Comparison of ENCODE assay signal across 8 cellular contexts in genomic region chr5:86305050-86305449, GRCh38.
A peak's percentile ranks its signal among the peaks of the same experiment; 100 is the strongest.
DNase-seq lines count a peak whose midpoint lies in the region; ATAC-seq, FAIRE-seq and TF ChIP-seq lines count a peak whose summit lies in the region.
"Not testable (repeated sequence)": the region's sequence is repeated elsewhere in the genome, so short reads cannot be mapped to it uniquely, and the experiment has no call there.

No MANE protein-coding gene starts in this region.

- not testable (repeated sequence) for H3K23ac ChIP-seq in H1 (ENCODE audit: insufficient read length)

- H3K56ac ChIP-seq in H1 (replicated peaks; ENCODE audit: insufficient read length, low read depth, low read length) = not testable (repeated sequence)

- TF ChIP-seq POLR2A in H1 (IDR thresholded peaks at IDR 0.05; ENCODE audit: control extremely low read depth in 1 of 2, low read depth in 2 of 2, low read length in 2 of 2) = not testable (repeated sequence)

- H2AFZ ChIP-seq in SK-N-SH (ENCODE audit: low read depth); H1 (ENCODE audit: low read length): not testable (repeated sequence)

- H4K20me1 ChIP-seq in SK-N-SH (ENCODE audit: insufficient read depth); H1 (replicated peaks in 1 of 2; ENCODE audit: control insufficient read depth in 1 of 2, insufficient read depth in 2 of 2, low read length in 2 of 2): not testable (repeated sequence)

- TF ChIP-seq RAD21 in SK-N-SH (IDR thresholded peaks at IDR 0.05; ENCODE audit: low read length) (peak; percentile 50), H1 (IDR thresholded peaks at IDR 0.05 in 1 of 2, conservative IDR thresholded peaks at IDR 0.05 in 1 of 2; ENCODE audit: low read depth in 2 of 2, low read length in 2 of 2) (peak; percentile 48 to 56)

- H3K27ac Mint-ChIP-seq in type B pancreatic cell = not testable (repeated sequence)

- not testable (repeated sequence) for H3K36me3 ChIP-seq in SK-N-SH (replicated peaks in 1 of 2; ENCODE audit: control insufficient read depth in 1 of 2, insufficient read depth in 2 of 2, low read length in 1 of 2); H1 (ENCODE audit: control insufficient read depth in 2 of 4, insufficient read depth in 4 of 4, low read length in 3 of 4); left lung

- H3F3A ChIP-seq in SK-N-SH (replicated peaks; ENCODE audit: insufficient read depth) = not testable (repeated sequence)

- not testable (repeated sequence) for H2BK15ac ChIP-seq in H1 (ENCODE audit: low read length)

- peak; percentile 22 for TF ChIP-seq CTCF in GM12864 (IDR thresholded peaks at IDR 0.05; ENCODE audit: low read depth, low read length, missing control alignments)
- TF ChIP-seq CTCF in SK-N-SH (IDR thresholded peaks at IDR 0.05) = peak; percentile 65
- TF ChIP-seq CTCF in H1 (IDR thresholded peaks at IDR 0.05; ENCODE audit: control extremely low read depth in 1 of 3, insufficient read depth in 1 of 3, low read depth in 1 of 3, low read length in 3 of 3) = peak in 1 of 3 experiments; percentile 27; a peak in 2 of 4 replicates
- peak in 1 of 2 donors; percentile 18 for TF ChIP-seq CTCF in left lung (IDR thresholded peaks at IDR 0.05)
- TF ChIP-seq CTCF in type B pancreatic cell (conservative IDR thresholded peaks at IDR 0.05) = peak; percentile 76

- not testable (repeated sequence) for DNase-seq in GM12864 (ENCODE audit: low read depth); SK-N-SH; H1 (ENCODE audit: low read depth in 1 of 2, low spot score in 2 of 2); left lung; type B pancreatic cell (ENCODE audit: extremely low spot score, unreplicated experiment)
- peak; percentile 25 for DNase-seq in NCI-H146 (lab: John Stamatoyannopoulos, UW)

- not testable (repeated sequence) for H3K36me3 Mint-ChIP-seq in type B pancreatic cell

- not testable (repeated sequence) for H3K9me2 ChIP-seq in SK-N-SH

- H4K8ac ChIP-seq in H1 (ENCODE audit: extremely low read depth, insufficient read depth, low read length) = not testable (repeated sequence)

- not testable (repeated sequence) for H3K79me2 ChIP-seq in SK-N-SH (ENCODE audit: insufficient read depth); H1 (ENCODE audit: control insufficient read depth in 1 of 2, insufficient read depth in 2 of 2, low read length in 2 of 2)

- not testable (repeated sequence) for H3K27ac ChIP-seq in SK-N-SH (ENCODE audit: low read depth in 2 of 2, low read length in 1 of 2); H1 (ENCODE audit: low read depth, low read length); left lung

- intact Hi-C loops in left lung (cut with DNase I) = not testable (repeated sequence)

- not testable (repeated sequence) for H3K23me2 ChIP-seq in H1 (ENCODE audit: low read depth, low read length)

- H3K79me1 ChIP-seq in H1 (ENCODE audit: low read depth, low read length) = not testable (repeated sequence)

- H3K14ac ChIP-seq in H1 (ENCODE audit: insufficient read length) = not testable (repeated sequence)

- H3K4me1 Mint-ChIP-seq in type B pancreatic cell (ENCODE audit: unreplicated experiment) = not testable (repeated sequence)

- not testable (repeated sequence) for H3K4me1 ChIP-seq in SK-N-SH (ENCODE audit: control insufficient read depth in 1 of 2, insufficient read depth in 2 of 2, low read depth in 1 of 2, low read length in 1 of 2); H1 (replicated peaks in 1 of 4; ENCODE audit: control insufficient read depth in 3 of 4, insufficient read depth in 4 of 4, low read length in 3 of 4); left lung

- not testable (repeated sequence) for H3K9me3 ChIP-seq in SK-N-SH; H1 (ENCODE audit: insufficient read depth in 2 of 2, low read depth in 1 of 2, low read length in 1 of 2); left lung

- not testable (repeated sequence) for H2BK20ac ChIP-seq in H1 (ENCODE audit: low read length)

- 0% methylated on average over 2 of the region's 2 CpGs for WGBS in SK-N-SH (ENCODE audit: low lambda C conversion rate)
- 17% methylated on average over 2 of the region's 2 CpGs; no CpG with 5 or more reads in 1 of the 2 experiments for WGBS in H1 (ENCODE audit: extremely low coverage in 1 of 2, insufficient coverage in 1 of 2, insufficient read length in 1 of 2, insufficient replicate concordance in 2 of 2, low coverage in 1 of 2, low lambda C conversion rate in 2 of 2, missing lambda C conversion rate in 1 of 2), 2 experiments

- peak; percentile 91 for FAIRE-seq in H1 (lab: Jason Lieb, UNC)

- H3K4me3 ChIP-seq in GM12864 (ENCODE audit: low read depth, low read length); SK-N-SH (ENCODE audit: low read depth in 2 of 2, low read length in 1 of 2); H1 (ENCODE audit: extremely low read depth in 1 of 4, insufficient read depth in 2 of 4, low read depth in 3 of 4, low read length in 4 of 4); left lung: not testable (repeated sequence)

- not testable (repeated sequence) for H3K4me2 ChIP-seq in SK-N-SH; H1 (ENCODE audit: insufficient read depth in 1 of 2, low read depth in 2 of 2, low read length in 2 of 2)

- H3K27me3 ChIP-seq in SK-N-SH (ENCODE audit: insufficient read depth); H1 (replicated peaks in 1 of 4; ENCODE audit: control insufficient read depth in 3 of 4, extremely low read depth in 1 of 4, insufficient read depth in 3 of 4, low read length in 3 of 4); left lung: not testable (repeated sequence)

- peak; percentile 61 for ATAC-seq in GM21381 (IDR thresholded peaks at IDR 0.05; ENCODE audit: unreplicated experiment)
- peak; percentile 72 for ATAC-seq in HG03139 (IDR thresholded peaks at IDR 0.05; ENCODE audit: unreplicated experiment)
- ATAC-seq in left lung = peak; percentile 70

- H3K9ac ChIP-seq in SK-N-SH; H1 (replicated peaks in 1 of 4; ENCODE audit: extremely low read depth in 1 of 4, low read depth in 3 of 4, low read length in 3 of 4): not testable (repeated sequence)

- not testable (repeated sequence) for H3K9me3 Mint-ChIP-seq in type B pancreatic cell

- H2BK5ac ChIP-seq in H1 (ENCODE audit: low read depth, low read length) = not testable (repeated sequence)

- not testable (repeated sequence) for H3K18ac ChIP-seq in H1 (ENCODE audit: extremely low read depth, low read length)

- H2BK12ac ChIP-seq in H1 (ENCODE audit: low read depth, low read length) = not testable (repeated sequence)

- H2BK120ac ChIP-seq in H1 (replicated peaks; ENCODE audit: low read depth, low read length) = not testable (repeated sequence)

- CTCF ChIA-PET in SK-N-SH (lab: Yijun Ruan, JAX); H1 (lab: Charles Lee; ENCODE audit: partially characterized antibody): not testable (repeated sequence)

- H2AK5ac ChIP-seq in H1 (ENCODE audit: low read depth, low read length) = not testable (repeated sequence)

- not testable (repeated sequence) for H3K27me3 Mint-ChIP-seq in type B pancreatic cell

- H4K91ac ChIP-seq in H1 (replicated peaks; ENCODE audit: insufficient read length, low read length) = not testable (repeated sequence)

- not testable (repeated sequence) for H3K4me3 Mint-ChIP-seq in type B pancreatic cell

- H3K4ac ChIP-seq in H1 (replicated peaks; ENCODE audit: insufficient read length, low read depth, low read length) = not testable (repeated sequence)

- TF ChIP-seq EP300 in SK-N-SH (IDR thresholded peaks at IDR 0.05; ENCODE audit: borderline replicate concordance in 1 of 2, low read depth in 1 of 2, low read length in 1 of 2); H1 (IDR thresholded peaks at IDR 0.05; ENCODE audit: borderline replicate concordance in 1 of 2, low read depth in 2 of 2, low read length in 2 of 2): not testable (repeated sequence)

- POLR2A ChIA-PET in SK-N-SH (lab: Yijun Ruan, JAX); H1 (lab: Charles Lee; ENCODE audit: partially characterized antibody): not testable (repeated sequence)

- H4K5ac ChIP-seq in H1 (ENCODE audit: insufficient read length, low read depth, low read length) = not testable (repeated sequence)

TF ChIP-seq in SK-N-SH, 30 proteins besides CTCF, POLR2A, EP300 and RAD21:
- TF ChIP-seq SMC3 (IDR thresholded peaks at IDR 0.05; ENCODE audit: low read depth, low read length) = 0 out of 2 replicates have a peak, but pooled peaks have one; percentile 20
